Comparison of ENCODE assay signal across 1 cellular context in genomic region chr6:162379762-162380409, GRCh38.
A peak's percentile ranks its signal among the peaks of the same experiment; 100 is the strongest.
TF ChIP-seq lines count a peak whose summit lies in the region.

No MANE protein-coding gene starts in this region.

TF ChIP-seq in IMR-90, 13 proteins besides CTCF, POLR2A, EP300 and RAD21:
- no peak for TF ChIP-seq USF2 (IDR thresholded peaks at IDR 0.05; ENCODE audit: low read depth, low read length)
- no peak for TF ChIP-seq SMC3 (IDR thresholded peaks at IDR 0.05; ENCODE audit: low read depth, low read length)
- peak; percentile 66 for TF ChIP-seq MAFK (IDR thresholded peaks at IDR 0.05; ENCODE audit: low read depth, low read length)
- TF ChIP-seq ELK1 (IDR thresholded peaks at IDR 0.05; ENCODE audit: borderline replicate concordance, low read depth, low read length), result no peak
- no peak for TF ChIP-seq CHD1 (IDR thresholded peaks at IDR 0.05; ENCODE audit: low read depth, low read length)
- TF ChIP-seq MXI1 (IDR thresholded peaks at IDR 0.05; ENCODE audit: borderline replicate concordance, low read depth, low read length), result no peak
- no peak for TF ChIP-seq NFE2L2 (IDR thresholded peaks at IDR 0.05; ENCODE audit: low read depth, low read length)
- no peak for TF ChIP-seq FOS (IDR thresholded peaks at IDR 0.05; ENCODE audit: low read depth, low read length)
